Comparison of ENCODE assay signal across 1 cellular context in genomic region chr7:130141161-130141857, GRCh38.
TF ChIP-seq lines count a peak whose summit lies in the region.

No MANE protein-coding gene starts in this region.

TF ChIP-seq in K562, 482 proteins besides CTCF, POLR2A, EP300 and RAD21 (continued from another document):
- TF ChIP-seq BCLAF1 (IDR thresholded peaks at IDR 0.05; ENCODE audit: borderline replicate concordance in 1 of 2, control insufficient read depth in 1 of 2, low read depth in 2 of 2, low read length in 1 of 2), result no peak
- no peak for TF ChIP-seq JUNB (CRISPR knock-in tag; conservative IDR thresholded peaks at IDR 0.05)
- no peak for TF ChIP-seq NR2C1 (IDR thresholded peaks at IDR 0.05)
- no peak for TF ChIP-seq NR2C1 (tag; IDR thresholded peaks at IDR 0.05)
- TF ChIP-seq EP400 (IDR thresholded peaks at IDR 0.05), result peak; percentile 77; the same call in 1 of the 2 replicates
- TF ChIP-seq ZNF175 (CRISPR knock-in tag; IDR thresholded peaks at IDR 0.05; ENCODE audit: low read depth), result no peak
- 0 out of 2 replicates have a peak, but pooled peaks have one; percentile 50 for TF ChIP-seq TAF7 (tag; IDR thresholded peaks at IDR 0.05)
- TF ChIP-seq XRCC5 (IDR thresholded peaks at IDR 0.05; ENCODE audit: low read depth, low read length), result peak; percentile 17; the same call in 1 of the 2 replicates
- TF ChIP-seq HOMEZ (CRISPR knock-in tag; IDR thresholded peaks at IDR 0.05), result no peak
- no peak for TF ChIP-seq CHD7 (IDR thresholded peaks at IDR 0.05; ENCODE audit: low read depth, low read length)
- TF ChIP-seq KAT2B (IDR thresholded peaks at IDR 0.05; ENCODE audit: low read depth, low read length), result peak; percentile 98
- TF ChIP-seq TBL1XR1 (IDR thresholded peaks at IDR 0.05; ENCODE audit: low read length in 2 of 2), result no peak
- no peak for TF ChIP-seq ILF3 (IDR thresholded peaks at IDR 0.05; ENCODE audit: borderline replicate concordance)
- no peak for TF ChIP-seq TSC22D4 (tag; IDR thresholded peaks at IDR 0.05)
- TF ChIP-seq ZNF253 (CRISPR knock-in tag; conservative IDR thresholded peaks at IDR 0.05), result no peak
- TF ChIP-seq CHCHD3 (CRISPR knock-in tag; IDR thresholded peaks at IDR 0.05), result no peak
- no peak for TF ChIP-seq UBTF (IDR thresholded peaks at IDR 0.05; ENCODE audit: borderline replicate concordance in 1 of 2, low read depth in 2 of 2, low read length in 2 of 2)
- TF ChIP-seq HDAC2 (IDR thresholded peaks at IDR 0.05), result no peak
- TF ChIP-seq TBP (optimal IDR thresholded peaks at IDR 0.05; ENCODE audit: low read depth, low read length), result no peak
- peak; percentile 85; the same call in 1 of the 2 replicates for TF ChIP-seq GATAD2A (IDR thresholded peaks at IDR 0.05)
- no peak for TF ChIP-seq NR3C1 (CRISPR knock-in tag; IDR thresholded peaks at IDR 0.05)
